15 cellular contexts compared by ENCODE assay signal in the genomic region with DNA sequence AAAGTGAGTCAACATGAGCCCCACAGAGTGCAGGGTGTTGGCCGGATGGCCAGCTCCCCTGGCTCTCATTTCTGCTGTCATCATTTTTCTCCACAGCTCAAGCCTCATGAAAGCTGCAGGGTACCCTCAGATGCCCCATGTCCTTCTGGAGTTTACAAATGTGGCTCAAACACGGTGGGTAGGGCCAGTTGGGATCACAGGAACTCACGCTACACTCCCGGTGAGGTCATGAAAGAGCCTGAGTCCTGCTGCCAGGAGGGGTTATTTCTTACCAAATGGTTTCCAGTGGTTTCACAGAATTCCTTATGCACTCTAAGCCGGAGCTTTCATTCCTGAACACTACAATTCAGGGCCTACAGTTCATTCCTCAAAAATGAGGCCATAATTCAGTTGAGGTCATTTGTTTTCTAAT.
DNase-seq lines count a peak whose midpoint lies in the region; ATAC-seq, FAIRE-seq and TF ChIP-seq lines count a peak whose summit lies in the region.
"Had no signal": no experiment of that assay in that cellular context is flagged by ENCODE, and none has a peak within 500 bp of the region (broad histone marks: within the 10 kb centered on the region; RNA-seq: fewer than 3 reads in every experiment).

No MANE protein-coding gene starts in this region.

- H3K9me3 ChIP-seq in right cardiac atrium (ENCODE audit: control insufficient read depth, low read length), result no peaks in the 10 kb centered on the region
- H3K9me3 ChIP-seq in K562 (replicated peaks; ENCODE audit: control insufficient read depth, insufficient read depth, low read depth, low read length), result no peaks in the 10 kb centered on the region
- no peaks in the 10 kb centered on the region for H3K9me3 ChIP-seq in mesenchymal stem cell (ENCODE audit: control insufficient read depth, low read length)
- H3K9me3 ChIP-seq in vagina, result no peaks in the 10 kb centered on the region
- H3K9me3 ChIP-seq in esophagus muscularis mucosa, result no peaks in the 10 kb centered on the region

- WGBS in right cardiac atrium, result 58% methylated on average over 5 of the region's 5 CpGs
- WGBS in K562 (ENCODE audit: insufficient coverage, low coverage, missing lambda C conversion rate), result 3% methylated on average over 5 of the region's 5 CpGs
- WGBS in mesenchymal stem cell, result under 1% methylated on average over 5 of the region's 5 CpGs
- 59% methylated on average over 2 of the region's 5 CpGs for WGBS in esophagus muscularis mucosa

- no peak for TF ChIP-seq CTCF in K562 (IDR thresholded peaks at IDR 0.05 in 2 of 3, conservative IDR thresholded peaks at IDR 0.05 in 1 of 3; ENCODE audit: insufficient read depth in 2 of 3, low read depth in 1 of 3, low read length in 3 of 3)
- TF ChIP-seq CTCF in vagina (IDR thresholded peaks at IDR 0.05), result no peak
- no peak for TF ChIP-seq CTCF in esophagus muscularis mucosa (IDR thresholded peaks at IDR 0.05)

- CTCF ChIA-PET in K562 (lab: Yijun Ruan, JAX; ENCODE audit: low intra/inter-chr PET ratio), result no interaction called here

- FAIRE-seq in K562 (lab: Jason Lieb, UNC), result peak; percentile 23
- FAIRE-seq: GM18507 had no signal

- DNase-seq in right cardiac atrium (no peak), cardiac septum (ENCODE audit: low spot score) (no peak), K562 (ENCODE audit: extremely low read depth in 1 of 4, low spot score in 3 of 4) (no peak), mesenchymal stem cell (peak; percentile 98), vagina (ENCODE audit: extremely low spot score in 2 of 2) (no peak), esophagus muscularis mucosa (ENCODE audit: extremely low spot score) (no peak)
- DNase-seq in natural killer cell treated with Interleukin-12 subunit alpha and Interleukin-12 subunit beta and Interleukin-15 and Interleukin-18, amount 100 ng/mL, for 72 hours (ENCODE audit: low spot score), result no peak
- DNase-seq in activated T-helper 1 cell treated with anti-CD3 and anti-CD28 coated beads, Interleukin-12 subunit alpha, Interleukin-12 subunit beta, Interleukin-2, Interleukin-4 antibody, amounts not matched to agents 30 ng/mL and 10 ng/mL and 1 ng/mL, durations not matched to agents 14 hours and 24 hours and 36 hours (ENCODE audit: low spot score), result no peak
- DNase-seq: activated naive CD8-positive, alpha-beta T cell treated with anti-CD3 and anti-CD28 coated beads, Interleukin-2, amount 10 ng/mL, durations not matched to agents 7 days and 5 days; DND-41; naive thymus-derived CD8-positive, alpha-beta T cell; NCI-H1930; stimulated activated naive CD8-positive, alpha-beta T cell treated with anti-CD3 and anti-CD28 coated beads, Interleukin-15, Interleukin-2, amounts not matched to agents 100 U/mL and 50 U/mL, for 24 hours; T-helper 9 cell had no signal

- peak overlapping the region; percentile 99 for H2BK5ac ChIP-seq in mesenchymal stem cell (ENCODE audit: low read depth, low read length, poor library complexity, severe bottlenecking)

- H3K27me3 Mint-ChIP-seq in natural killer cell treated with Interleukin-12 subunit alpha and Interleukin-12 subunit beta and Interleukin-15 and Interleukin-18, amount 100 ng/mL, for 72 hours, result peaks cover 0 to 7% of the 10 kb centered on the region in 2 donors
- H3K27me3 Mint-ChIP-seq in activated T-helper 1 cell treated with anti-CD3 and anti-CD28 coated beads, Interleukin-12 subunit alpha, Interleukin-12 subunit beta, Interleukin-2, Interleukin-4 antibody, amounts not matched to agents 30 ng/mL and 10 ng/mL and 1 ng/mL, durations not matched to agents 14 hours and 24 hours and 36 hours (ENCODE audit: insufficient read depth), result no peaks in the 10 kb centered on the region

- TF ChIP-seq EP300 in K562 (IDR thresholded peaks at IDR 0.05; ENCODE audit: low read length) (no peak), esophagus muscularis mucosa (IDR thresholded peaks at IDR 0.05) (no peak)

- no peaks in the 10 kb centered on the region for H3K4me1 ChIP-seq in right cardiac atrium (ENCODE audit: control insufficient read depth, insufficient read depth, low read length)
- no peaks in the 10 kb centered on the region for H3K4me1 ChIP-seq in K562 (replicated peaks in 1 of 2; ENCODE audit: control insufficient read depth in 2 of 2, insufficient read depth in 2 of 2, low read length in 2 of 2)
- H3K4me1 ChIP-seq in mesenchymal stem cell (ENCODE audit: control insufficient read depth, insufficient read depth, low read depth, low read length), result peaks cover 10% of the 10 kb centered on the region
- no peaks in the 10 kb centered on the region for H3K4me1 ChIP-seq in vagina
- H3K4me1 ChIP-seq in esophagus muscularis mucosa, result peaks cover 3 to 15% (median 12%) of the 10 kb centered on the region in 4 donors

- H3K79me1 ChIP-seq in mesenchymal stem cell (replicated peaks; ENCODE audit: low read length, poor library complexity, severe bottlenecking), result no peaks in the 10 kb centered on the region

- H3K27me3 ChIP-seq in right cardiac atrium (ENCODE audit: control insufficient read depth, insufficient read depth) (no peaks in the 10 kb centered on the region), K562 (ENCODE audit: control insufficient read depth in 2 of 2, insufficient read depth in 2 of 2, low read length in 2 of 2) (peaks cover 9 to 19% of the 10 kb centered on the region in 2 experiments), mesenchymal stem cell (ENCODE audit: control insufficient read depth in 1 of 2, insufficient read depth in 1 of 2, low read length in 2 of 2) (no peaks in the 10 kb centered on the region), vagina (no peaks in the 10 kb centered on the region), esophagus muscularis mucosa (no peaks in the 10 kb centered on the region)

- peak overlapping the region; percentile 89 for H4K8ac ChIP-seq in mesenchymal stem cell (ENCODE audit: low read length)

- no peaks in the 10 kb centered on the region for H3K9me3 Mint-ChIP-seq in natural killer cell treated with Interleukin-12 subunit alpha and Interleukin-12 subunit beta and Interleukin-15 and Interleukin-18, amount 100 ng/mL, for 72 hours
- no peaks in the 10 kb centered on the region for H3K9me3 Mint-ChIP-seq in activated T-helper 1 cell treated with anti-CD3 and anti-CD28 coated beads, Interleukin-12 subunit alpha, Interleukin-12 subunit beta, Interleukin-2, Interleukin-4 antibody, amounts not matched to agents 30 ng/mL and 10 ng/mL and 1 ng/mL, durations not matched to agents 14 hours and 24 hours and 36 hours
- H3K9me3 Mint-ChIP-seq: activated naive CD8-positive, alpha-beta T cell treated with anti-CD3 and anti-CD28 coated beads, Interleukin-2, amount 10 ng/mL, durations not matched to agents 7 days and 5 days; naive thymus-derived CD8-positive, alpha-beta T cell had no signal

- intact Hi-C loops in right cardiac atrium (cut with DNase I) (no loop called here), cardiac septum (cut with DNase I) (no loop called here), K562 (cut with micrococcal nuclease) (no loop called here), vagina (cut with DNase I) (no loop called here), esophagus muscularis mucosa (cut with DNase I) (no loop called here)
- intact Hi-C loops in activated T-helper 1 cell treated with anti-CD3 and anti-CD28 coated beads, Interleukin-12 subunit alpha, Interleukin-12 subunit beta, Interleukin-2, Interleukin-4 antibody, amounts not matched to agents 30 ng/mL and 10 ng/mL and 1 ng/mL, durations not matched to agents 14 hours and 24 hours and 36 hours (cut with micrococcal nuclease), result no loop called here

- H3K27ac Mint-ChIP-seq in natural killer cell treated with Interleukin-12 subunit alpha and Interleukin-12 subunit beta and Interleukin-15 and Interleukin-18, amount 100 ng/mL, for 72 hours, result no peak overlapping the region
- H3K27ac Mint-ChIP-seq in activated T-helper 1 cell treated with anti-CD3 and anti-CD28 coated beads, Interleukin-12 subunit alpha, Interleukin-12 subunit beta, Interleukin-2, Interleukin-4 antibody, amounts not matched to agents 30 ng/mL and 10 ng/mL and 1 ng/mL, durations not matched to agents 14 hours and 24 hours and 36 hours, result no peak overlapping the region
- H3K27ac Mint-ChIP-seq: activated naive CD8-positive, alpha-beta T cell treated with anti-CD3 and anti-CD28 coated beads, Interleukin-2, amount 10 ng/mL, durations not matched to agents 7 days and 5 days; naive thymus-derived CD8-positive, alpha-beta T cell had no signal

- no peak overlapping the region for H2BK15ac ChIP-seq in mesenchymal stem cell (ENCODE audit: low read depth, poor library complexity, severe bottlenecking)

- H3K36me3 Mint-ChIP-seq in natural killer cell treated with Interleukin-12 subunit alpha and Interleukin-12 subunit beta and Interleukin-15 and Interleukin-18, amount 100 ng/mL, for 72 hours, result no peaks in the 10 kb centered on the region
- no peaks in the 10 kb centered on the region for H3K36me3 Mint-ChIP-seq in activated T-helper 1 cell treated with anti-CD3 and anti-CD28 coated beads, Interleukin-12 subunit alpha, Interleukin-12 subunit beta, Interleukin-2, Interleukin-4 antibody, amounts not matched to agents 30 ng/mL and 10 ng/mL and 1 ng/mL, durations not matched to agents 14 hours and 24 hours and 36 hours (ENCODE audit: low read depth)
- H3K36me3 Mint-ChIP-seq: activated naive CD8-positive, alpha-beta T cell treated with anti-CD3 and anti-CD28 coated beads, Interleukin-2, amount 10 ng/mL, durations not matched to agents 7 days and 5 days; naive thymus-derived CD8-positive, alpha-beta T cell had no signal

- H4K20me1 ChIP-seq in K562 (replicated peaks; ENCODE audit: control insufficient read depth, insufficient read depth, low read length), result no peaks in the 10 kb centered on the region

- H3K9me1 ChIP-seq in K562 (ENCODE audit: control insufficient read depth, insufficient read depth, low read length), result no peaks in the 10 kb centered on the region

- H3K36me3 ChIP-seq in K562 (ENCODE audit: control insufficient read depth, insufficient read depth, low read length), result no peaks in the 10 kb centered on the region
- H3K36me3 ChIP-seq in mesenchymal stem cell (ENCODE audit: control insufficient read depth in 1 of 2, insufficient read depth in 2 of 2, low read depth in 1 of 2, low read length in 2 of 2), result no peaks in the 10 kb centered on the region
- H3K36me3 ChIP-seq in vagina, result no peaks in the 10 kb centered on the region
- no peaks in the 10 kb centered on the region for H3K36me3 ChIP-seq in esophagus muscularis mucosa

- no TSS peak for BruUV-seq in K562 (replicated peaks; lab: Mats Ljungman, UMichigan)

- H4K91ac ChIP-seq in mesenchymal stem cell (ENCODE audit: low read length), result no peak overlapping the region

- H3K27ac ChIP-seq in right cardiac atrium (ENCODE audit: low read length), result peak overlapping the region; percentile 1
- H3K27ac ChIP-seq in K562 (ENCODE audit: extremely low read depth, low read depth, low read length), result no peak overlapping the region
- H3K27ac ChIP-seq in mesenchymal stem cell (ENCODE audit: low read length, poor library complexity, severe bottlenecking), result peak overlapping the region; percentile 100
- no peak overlapping the region for H3K27ac ChIP-seq in vagina
- peak overlapping the region in 1 of 4 donors; percentile 42 for H3K27ac ChIP-seq in esophagus muscularis mucosa (replicated peaks in 1 of 4)

- no peaks in the 10 kb centered on the region for H3K79me2 ChIP-seq in K562 (ENCODE audit: control insufficient read depth, insufficient read depth, low read length)

- in situ Hi-C loops in K562 (cut with MboI), result no loop called here

- H3K9ac ChIP-seq in K562 (ENCODE audit: insufficient read depth in 1 of 2, low read depth in 2 of 2, low read length in 2 of 2), result no peak overlapping the region
- H3K9ac ChIP-seq in mesenchymal stem cell (ENCODE audit: low read length), result peak overlapping the region; percentile 63

- no peak overlapping the region for H3K4me3 Mint-ChIP-seq in natural killer cell treated with Interleukin-12 subunit alpha and Interleukin-12 subunit beta and Interleukin-15 and Interleukin-18, amount 100 ng/mL, for 72 hours
- no peak overlapping the region for H3K4me3 Mint-ChIP-seq in activated T-helper 1 cell treated with anti-CD3 and anti-CD28 coated beads, Interleukin-12 subunit alpha, Interleukin-12 subunit beta, Interleukin-2, Interleukin-4 antibody, amounts not matched to agents 30 ng/mL and 10 ng/mL and 1 ng/mL, durations not matched to agents 14 hours and 24 hours and 36 hours
- H3K4me3 Mint-ChIP-seq: activated naive CD8-positive, alpha-beta T cell treated with anti-CD3 and anti-CD28 coated beads, Interleukin-2, amount 10 ng/mL, durations not matched to agents 7 days and 5 days; naive thymus-derived CD8-positive, alpha-beta T cell had no signal

- ATAC-seq in right cardiac atrium (no peak), K562 (no peak)
- ATAC-seq in natural killer cell treated with Interleukin-12 subunit alpha and Interleukin-12 subunit beta and Interleukin-15 and Interleukin-18, amount 100 ng/mL, for 72 hours, result no peak
- ATAC-seq: naive thymus-derived CD8-positive, alpha-beta T cell; stimulated activated naive CD8-positive, alpha-beta T cell treated with anti-CD3 and anti-CD28 coated beads, Interleukin-15, Interleukin-2, amounts not matched to agents 100 U/mL and 50 U/mL, for 24 hours had no signal

- peak overlapping the region; percentile 80 to 85 for H3K18ac ChIP-seq in mesenchymal stem cell (ENCODE audit: low read depth in 1 of 2, low read length in 2 of 2)

- H3K4ac ChIP-seq in mesenchymal stem cell (ENCODE audit: low read depth in 1 of 2, low read length in 2 of 2), result no peak overlapping the region

- no peak overlapping the region for H2AFZ ChIP-seq in K562 (ENCODE audit: low read depth, low read length)
- no peak overlapping the region for H2AFZ ChIP-seq in mesenchymal stem cell (ENCODE audit: low read depth, low read length)

- H2AK5ac ChIP-seq in mesenchymal stem cell (ENCODE audit: low read length, severe bottlenecking), result peak overlapping the region; percentile 92

- no peaks in the 10 kb centered on the region for H3K4me1 Mint-ChIP-seq in natural killer cell treated with Interleukin-12 subunit alpha and Interleukin-12 subunit beta and Interleukin-15 and Interleukin-18, amount 100 ng/mL, for 72 hours (ENCODE audit: low read depth in 2 of 2)
- H3K4me1 Mint-ChIP-seq in activated T-helper 1 cell treated with anti-CD3 and anti-CD28 coated beads, Interleukin-12 subunit alpha, Interleukin-12 subunit beta, Interleukin-2, Interleukin-4 antibody, amounts not matched to agents 30 ng/mL and 10 ng/mL and 1 ng/mL, durations not matched to agents 14 hours and 24 hours and 36 hours (ENCODE audit: low read depth), result no peaks in the 10 kb centered on the region
- H3K4me1 Mint-ChIP-seq: activated naive CD8-positive, alpha-beta T cell treated with anti-CD3 and anti-CD28 coated beads, Interleukin-2, amount 10 ng/mL, durations not matched to agents 7 days and 5 days; naive thymus-derived CD8-positive, alpha-beta T cell had no signal

- H3K23ac ChIP-seq in mesenchymal stem cell (ENCODE audit: low read length in 2 of 2), result no peak overlapping the region

- H3K4me3 ChIP-seq in right cardiac atrium (ENCODE audit: low read length) (no peak overlapping the region), K562 (no peak overlapping the region), mesenchymal stem cell (ENCODE audit: insufficient read depth in 1 of 2, low read depth in 1 of 2, low read length in 2 of 2) (peak overlapping the region in 1 of 2 experiments; percentile 20), vagina (no peak overlapping the region), esophagus muscularis mucosa (no peak overlapping the region)

- H3K14ac ChIP-seq in mesenchymal stem cell (ENCODE audit: low read length in 2 of 2), result no peak overlapping the region

- POLR2A ChIA-PET in K562 (lab: Yijun Ruan, JAX), result interaction anchor here (2.4 kb wide), 1 partner anchor 11 kb away, joined by 7 read pairs; no protein-coding TSS in a partner anchor

- H2BK120ac ChIP-seq in mesenchymal stem cell (ENCODE audit: low read depth, low read length), result no peak overlapping the region

- H3K4me2 ChIP-seq in K562 (ENCODE audit: insufficient read depth, low read length) (no peak overlapping the region), mesenchymal stem cell (ENCODE audit: low read length, poor library complexity, severe bottlenecking) (peak overlapping the region; percentile 21)

- TF ChIP-seq POLR2A in K562 (conservative IDR thresholded peaks at IDR 0.05) (no peak), vagina (IDR thresholded peaks at IDR 0.05) (no peak), esophagus muscularis mucosa (IDR thresholded peaks at IDR 0.05; ENCODE audit: low read depth) (no peak)

- peak overlapping the region in 1 of 2 experiments; percentile 71 for H2BK12ac ChIP-seq in mesenchymal stem cell (ENCODE audit: low read length in 2 of 2)

- no peak for TF ChIP-seq RAD21 in K562 (CRISPR knock-in tag; conservative IDR thresholded peaks at IDR 0.05 in 1 of 2, IDR thresholded peaks at IDR 0.05 in 1 of 2)

Comparison
In these comparisons a context has a peak if more than half of its experiments do, and no peak if none do; other contexts are left out.
1. H3K27ac ChIP-seq: peak in right cardiac atrium (single experiment) and mesenchymal stem cell (single experiment); none in K562 (single experiment) and vagina (single experiment).